ENCODE assay signal across 14 cellular contexts in genomic region chr19:49182010-49182847, GRCh38. TPM values are rescaled to one million over a fixed set of nuclear protein-coding genes. Genes with fewer than 3 reads are reported as not detected.
"Had no signal": no experiment of that assay in that cellular context is flagged by ENCODE, and none has a peak within 500 bp of the region (broad histone marks: within the 10 kb centered on the region; RNA-seq: fewer than 3 reads in every experiment).

No MANE protein-coding gene starts in this region.

RNA-seq across cellular contexts. Expression of gene TRPM4, which starts 24.6 kb away (rescaled TPM):
- total RNA-seq: activated CD8-positive, alpha-beta T cell treated with anti-CD3 and anti-CD28 coated beads, Interleukin-2, amount 10 ng/mL, durations not matched to agents 7 days and 5 days had no signal

RNA-seq across cellular contexts. Expression of gene HRC, which starts 27.0 kb away (rescaled TPM):
- total RNA-seq: activated CD4-positive, alpha-beta memory T cell treated with anti-CD3 and anti-CD28 coated beads for 36 hours; activated CD4-positive, alpha-beta T cell treated with anti-CD3 and anti-CD28 coated beads for 36 hours; activated CD4-positive, alpha-beta T cell treated with anti-CD3 and anti-CD28 coated beads, Interleukin-2, amount 10 ng/mL, durations not matched to agents 24 days and 14 days; activated CD8-positive, alpha-beta memory T cell treated with anti-CD3 and anti-CD28 coated beads for 36 hours; activated CD8-positive, alpha-beta memory T cell treated with anti-CD3 and anti-CD28 coated beads, Interleukin-2, amount 10 ng/mL, durations not matched to agents 7 days and 5 days; activated CD8-positive, alpha-beta T cell treated with anti-CD3 and anti-CD28 coated beads, Interleukin-2, amount 10 ng/mL, durations not matched to agents 7 days and 5 days; activated naive CD4-positive, alpha-beta T cell treated with anti-CD3 and anti-CD28 coated beads for 36 hours; activated naive CD8-positive, alpha-beta T cell treated with anti-CD3 and anti-CD28 coated beads, Interleukin-2, amount 10 ng/mL, durations not matched to agents 7 days and 5 days; activated T-helper 1 cell treated with anti-CD3 and anti-CD28 coated beads, Interleukin-12 subunit alpha, Interleukin-12 subunit beta, Interleukin-2, Interleukin-4 antibody, amounts not matched to agents 30 ng/mL and 10 ng/mL and 1 ng/mL, durations not matched to agents 14 hours and 24 hours and 36 hours; activated T-helper 2 cell treated with anti-CD3 and anti-CD28 coated beads, Interferon-gamma antibody, Interleukin-2, Interleukin-4, amounts not matched to agents 10 μg/mL and 5 μg/mL and 100 μg/mL, durations not matched to agents 14 hours and 24 hours and 36 hours; ascending aorta; bronchial epithelial cell; foreskin keratinocyte; T-helper 1 cell treated with Interleukin-12 subunit alpha and Interleukin-12 subunit beta and Interleukin-4 antibody, amounts not matched to agents 30 ng/mL and 1 ng/mL, for 36 hours had no signal
- polyA plus RNA-seq: foreskin keratinocyte had no signal
